In genomic region chr19:38310279-38310670, GRCh38 we compare ENCODE assay signal across 2 cellular contexts.
TF ChIP-seq lines count a peak whose summit lies in the region.

No MANE protein-coding gene starts in this region.

TF ChIP-seq in HEK293, 187 proteins besides CTCF, POLR2A, EP300 and RAD21:
- TF ChIP-seq EGR2 (tag by site-specific recombination; IDR thresholded peaks at IDR 0.05; ENCODE audit: low read depth), result peak; percentile 85
- TF ChIP-seq KLF10 (tag by site-specific recombination; IDR thresholded peaks at IDR 0.05), result no peak
- 0 out of 2 replicates have a peak, but pooled peaks have one; percentile 14 for TF ChIP-seq SALL2 (tag by site-specific recombination; IDR thresholded peaks at IDR 0.05; ENCODE audit: borderline replicate concordance)
- TF ChIP-seq REPIN1 (tag by site-specific recombination; IDR thresholded peaks at IDR 0.05; ENCODE audit: low read depth), result no peak
- no peak for TF ChIP-seq ZNF48 (tag by site-specific recombination; IDR thresholded peaks at IDR 0.05)
- TF ChIP-seq ZFHX2 (tag by site-specific recombination; conservative IDR thresholded peaks at IDR 0.05), result peak; percentile 57
- TF ChIP-seq ZNF366 (tag by site-specific recombination; conservative IDR thresholded peaks at IDR 0.05), result peak; percentile 97
- 0 out of 2 replicates have a peak, but pooled peaks have one; percentile 39 for TF ChIP-seq ZNF658 (tag by site-specific recombination; IDR thresholded peaks at IDR 0.05)
- TF ChIP-seq, protein P1, sequence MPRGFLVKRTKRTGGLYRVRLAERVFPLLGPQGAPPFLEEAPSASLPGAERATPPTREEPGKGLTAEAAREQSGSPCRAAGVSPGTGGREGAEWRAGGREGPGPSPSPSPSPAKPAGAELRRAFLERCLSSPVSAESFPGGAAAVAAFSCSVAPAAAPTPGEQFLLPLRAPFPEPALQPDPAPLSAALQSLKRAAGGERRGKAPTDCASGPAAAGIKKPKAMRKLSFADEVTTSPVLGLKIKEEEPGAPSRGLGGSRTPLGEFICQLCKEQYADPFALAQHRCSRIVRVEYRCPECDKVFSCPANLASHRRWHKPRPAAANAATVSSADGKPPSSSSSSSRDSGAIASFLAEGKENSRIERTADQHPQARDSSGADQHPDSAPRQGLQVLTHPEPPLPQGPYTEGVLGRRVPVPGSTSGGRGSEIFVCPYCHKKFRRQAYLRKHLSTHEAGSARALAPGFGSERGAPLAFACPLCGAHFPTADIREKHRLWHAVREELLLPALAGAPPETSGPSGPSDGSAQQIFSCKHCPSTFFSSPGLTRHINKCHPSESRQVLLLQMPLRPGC (tag by site-specific recombination; IDR thresholded peaks at IDR 0.05), result no peak
- TF ChIP-seq ZBTB17 (tag by site-specific recombination; IDR thresholded peaks at IDR 0.05), result peak; percentile 94

TF ChIP-seq in H1, 55 proteins besides CTCF, POLR2A, EP300 and RAD21:
- TF ChIP-seq SP1 (IDR thresholded peaks at IDR 0.05; ENCODE audit: low read depth, low read length) (no peak), TBP (IDR thresholded peaks at IDR 0.05; ENCODE audit: low read depth, low read length) (no peak), FOSL1 (IDR thresholded peaks at IDR 0.05; ENCODE audit: insufficient read depth, low read depth, low read length) (no peak), TAF7 (optimal IDR thresholded peaks at IDR 0.05; ENCODE audit: borderline replicate concordance, low read depth, low read length) (no peak), ASH2L (IDR thresholded peaks at IDR 0.05; ENCODE audit: low read length) (no peak), JUND (IDR thresholded peaks at IDR 0.05; ENCODE audit: low read length) (no peak), SRF (IDR thresholded peaks at IDR 0.05; ENCODE audit: low read depth, low read length) (no peak), NANOG (IDR thresholded peaks at IDR 0.05; ENCODE audit: insufficient read depth, low read depth, low read length, poor library complexity, severe bottlenecking) (no peak), TEAD4 (IDR thresholded peaks at IDR 0.05; ENCODE audit: low read depth, low read length) (no peak), POU5F1 (IDR thresholded peaks at IDR 0.05; ENCODE audit: low read depth, low read length) (no peak), HDAC6 (IDR thresholded peaks at IDR 0.05; ENCODE audit: low read depth, low read length) (no peak), RNF2 (IDR thresholded peaks at IDR 0.05; ENCODE audit: borderline replicate concordance, low read depth, low read length, missing control alignments, poor library complexity, severe bottlenecking) (no peak), HDAC2 (IDR thresholded peaks at IDR 0.05; ENCODE audit: borderline replicate concordance in 1 of 2, low read depth in 2 of 2, low read length in 2 of 2) (no peak), BRCA1 (IDR thresholded peaks at IDR 0.05; ENCODE audit: low read depth, low read length) (no peak), CHD1 (IDR thresholded peaks at IDR 0.05; ENCODE audit: low read depth, low read length) (no peak), YY1 (IDR thresholded peaks at IDR 0.05; ENCODE audit: low read depth, low read length) (no peak), RFX5 (IDR thresholded peaks at IDR 0.05; ENCODE audit: borderline replicate concordance, low read depth, low read length) (no peak), EZH2 (IDR thresholded peaks at IDR 0.05; ENCODE audit: low read depth, low read length, severe bottlenecking) (no peak)
- TF ChIP-seq, protein P2, sequence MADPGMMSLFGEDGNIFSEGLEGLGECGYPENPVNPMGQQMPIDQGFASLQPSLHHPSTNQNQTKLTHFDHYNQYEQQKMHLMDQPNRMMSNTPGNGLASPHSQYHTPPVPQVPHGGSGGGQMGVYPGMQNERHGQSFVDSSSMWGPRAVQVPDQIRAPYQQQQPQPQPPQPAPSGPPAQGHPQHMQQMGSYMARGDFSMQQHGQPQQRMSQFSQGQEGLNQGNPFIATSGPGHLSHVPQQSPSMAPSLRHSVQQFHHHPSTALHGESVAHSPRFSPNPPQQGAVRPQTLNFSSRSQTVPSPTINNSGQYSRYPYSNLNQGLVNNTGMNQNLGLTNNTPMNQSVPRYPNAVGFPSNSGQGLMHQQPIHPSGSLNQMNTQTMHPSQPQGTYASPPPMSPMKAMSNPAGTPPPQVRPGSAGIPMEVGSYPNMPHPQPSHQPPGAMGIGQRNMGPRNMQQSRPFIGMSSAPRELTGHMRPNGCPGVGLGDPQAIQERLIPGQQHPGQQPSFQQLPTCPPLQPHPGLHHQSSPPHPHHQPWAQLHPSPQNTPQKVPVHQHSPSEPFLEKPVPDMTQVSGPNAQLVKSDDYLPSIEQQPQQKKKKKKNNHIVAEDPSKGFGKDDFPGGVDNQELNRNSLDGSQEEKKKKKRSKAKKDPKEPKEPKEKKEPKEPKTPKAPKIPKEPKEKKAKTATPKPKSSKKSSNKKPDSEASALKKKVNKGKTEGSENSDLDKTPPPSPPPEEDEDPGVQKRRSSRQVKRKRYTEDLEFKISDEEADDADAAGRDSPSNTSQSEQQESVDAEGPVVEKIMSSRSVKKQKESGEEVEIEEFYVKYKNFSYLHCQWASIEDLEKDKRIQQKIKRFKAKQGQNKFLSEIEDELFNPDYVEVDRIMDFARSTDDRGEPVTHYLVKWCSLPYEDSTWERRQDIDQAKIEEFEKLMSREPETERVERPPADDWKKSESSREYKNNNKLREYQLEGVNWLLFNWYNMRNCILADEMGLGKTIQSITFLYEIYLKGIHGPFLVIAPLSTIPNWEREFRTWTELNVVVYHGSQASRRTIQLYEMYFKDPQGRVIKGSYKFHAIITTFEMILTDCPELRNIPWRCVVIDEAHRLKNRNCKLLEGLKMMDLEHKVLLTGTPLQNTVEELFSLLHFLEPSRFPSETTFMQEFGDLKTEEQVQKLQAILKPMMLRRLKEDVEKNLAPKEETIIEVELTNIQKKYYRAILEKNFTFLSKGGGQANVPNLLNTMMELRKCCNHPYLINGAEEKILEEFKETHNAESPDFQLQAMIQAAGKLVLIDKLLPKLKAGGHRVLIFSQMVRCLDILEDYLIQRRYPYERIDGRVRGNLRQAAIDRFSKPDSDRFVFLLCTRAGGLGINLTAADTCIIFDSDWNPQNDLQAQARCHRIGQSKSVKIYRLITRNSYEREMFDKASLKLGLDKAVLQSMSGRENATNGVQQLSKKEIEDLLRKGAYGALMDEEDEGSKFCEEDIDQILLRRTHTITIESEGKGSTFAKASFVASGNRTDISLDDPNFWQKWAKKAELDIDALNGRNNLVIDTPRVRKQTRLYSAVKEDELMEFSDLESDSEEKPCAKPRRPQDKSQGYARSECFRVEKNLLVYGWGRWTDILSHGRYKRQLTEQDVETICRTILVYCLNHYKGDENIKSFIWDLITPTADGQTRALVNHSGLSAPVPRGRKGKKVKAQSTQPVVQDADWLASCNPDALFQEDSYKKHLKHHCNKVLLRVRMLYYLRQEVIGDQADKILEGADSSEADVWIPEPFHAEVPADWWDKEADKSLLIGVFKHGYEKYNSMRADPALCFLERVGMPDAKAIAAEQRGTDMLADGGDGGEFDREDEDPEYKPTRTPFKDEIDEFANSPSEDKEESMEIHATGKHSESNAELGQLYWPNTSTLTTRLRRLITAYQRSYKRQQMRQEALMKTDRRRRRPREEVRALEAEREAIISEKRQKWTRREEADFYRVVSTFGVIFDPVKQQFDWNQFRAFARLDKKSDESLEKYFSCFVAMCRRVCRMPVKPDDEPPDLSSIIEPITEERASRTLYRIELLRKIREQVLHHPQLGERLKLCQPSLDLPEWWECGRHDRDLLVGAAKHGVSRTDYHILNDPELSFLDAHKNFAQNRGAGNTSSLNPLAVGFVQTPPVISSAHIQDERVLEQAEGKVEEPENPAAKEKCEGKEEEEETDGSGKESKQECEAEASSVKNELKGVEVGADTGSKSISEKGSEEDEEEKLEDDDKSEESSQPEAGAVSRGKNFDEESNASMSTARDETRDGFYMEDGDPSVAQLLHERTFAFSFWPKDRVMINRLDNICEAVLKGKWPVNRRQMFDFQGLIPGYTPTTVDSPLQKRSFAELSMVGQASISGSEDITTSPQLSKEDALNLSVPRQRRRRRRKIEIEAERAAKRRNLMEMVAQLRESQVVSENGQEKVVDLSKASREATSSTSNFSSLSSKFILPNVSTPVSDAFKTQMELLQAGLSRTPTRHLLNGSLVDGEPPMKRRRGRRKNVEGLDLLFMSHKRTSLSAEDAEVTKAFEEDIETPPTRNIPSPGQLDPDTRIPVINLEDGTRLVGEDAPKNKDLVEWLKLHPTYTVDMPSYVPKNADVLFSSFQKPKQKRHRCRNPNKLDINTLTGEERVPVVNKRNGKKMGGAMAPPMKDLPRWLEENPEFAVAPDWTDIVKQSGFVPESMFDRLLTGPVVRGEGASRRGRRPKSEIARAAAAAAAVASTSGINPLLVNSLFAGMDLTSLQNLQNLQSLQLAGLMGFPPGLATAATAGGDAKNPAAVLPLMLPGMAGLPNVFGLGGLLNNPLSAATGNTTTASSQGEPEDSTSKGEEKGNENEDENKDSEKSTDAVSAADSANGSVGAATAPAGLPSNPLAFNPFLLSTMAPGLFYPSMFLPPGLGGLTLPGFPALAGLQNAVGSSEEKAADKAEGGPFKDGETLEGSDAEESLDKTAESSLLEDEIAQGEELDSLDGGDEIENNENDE (IDR thresholded peaks at IDR 0.05; ENCODE audit: insufficient replicate concordance, low read length), result no peak
